21 cellular contexts compared by ENCODE assay signal in genomic region chr2:232643147-232643425, GRCh38. TPM values are rescaled to one million over a fixed set of nuclear protein-coding genes. Genes with fewer than 3 reads are reported as not detected.
"Had no signal": no experiment of that assay in that cellular context is flagged by ENCODE, and none has a peak within 500 bp of the region (broad histone marks: within the 10 kb centered on the region; RNA-seq: fewer than 3 reads in every experiment).

No MANE protein-coding gene starts in this region.

- H3K9me3 ChIP-seq: SK-N-SH had no signal

- H3K9ac ChIP-seq: SK-N-SH had no signal

- H3K4me2 ChIP-seq: SK-N-SH had no signal

- FAIRE-seq: RCC 7860 had no signal

- DNase-seq: IMR-90, KG1, MM.1S, NCI-H1092 treated with DMSO at 0.1 percent for 48 hours, NCI-H1436, NCI-H187, NCI-H2029, NCI-H2081 treated with DMSO at 0.1 percent for 48 hours, NCI-H2171, NCI-H226, NCI-H446, NCI-H510A, NCI-H524 treated with DMSO at 0.1 percent for 48 hours, NCI-H774, Right ventricle myocardium superior, RPMI8226, SIG-M5, SK-N-SH, SW 1271 had no signal

RNA-seq across cellular contexts. Expression of gene EFHD1, which starts 9.7 kb away (rescaled TPM):
- total RNA-seq: HT-29, IMR-90 had no signal
